In the genomic region with DNA sequence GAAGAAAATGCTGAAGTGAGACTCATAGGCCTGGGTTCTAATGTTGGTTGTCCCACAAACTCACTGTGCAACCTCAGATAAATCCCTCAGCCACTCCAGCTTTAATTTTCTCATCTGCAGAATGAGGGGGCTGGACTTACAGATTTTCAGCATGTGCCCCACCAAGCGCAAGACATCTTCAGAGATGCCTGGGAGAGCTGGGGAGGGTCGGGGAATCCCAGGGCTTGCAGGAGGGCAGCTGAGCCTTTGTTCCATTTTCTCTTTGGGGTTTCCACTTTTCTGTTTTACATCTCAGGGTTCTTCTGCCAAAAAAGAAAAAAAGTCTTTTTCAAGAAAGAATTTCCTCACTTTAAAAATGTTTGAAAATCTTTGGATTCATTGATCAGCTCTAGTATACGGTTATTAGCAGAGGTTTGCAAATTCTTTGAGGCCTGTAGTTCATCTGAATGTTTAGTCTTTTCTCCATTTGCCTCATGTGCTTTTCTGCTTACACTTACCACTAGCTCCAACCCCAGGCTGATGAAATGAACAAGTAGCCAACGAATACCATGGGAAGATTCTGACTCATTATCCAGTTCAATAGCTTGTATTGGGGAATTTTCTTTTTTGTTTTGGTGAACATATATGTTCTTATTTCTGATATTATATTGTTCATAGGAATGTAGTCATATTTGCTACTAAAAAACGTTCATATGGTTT, we compare ENCODE assay signal across 1 cellular context.
TF ChIP-seq lines count a peak whose summit lies in the region.

No MANE protein-coding gene starts in this region.

TF ChIP-seq in HepG2, 621 proteins besides CTCF, POLR2A, EP300 and RAD21:
- no peak for TF ChIP-seq ZFP41 (CRISPR knock-in tag; IDR thresholded peaks at IDR 0.05; ENCODE audit: borderline replicate concordance)
- TF ChIP-seq ZSCAN31 (CRISPR knock-in tag; IDR thresholded peaks at IDR 0.05; ENCODE audit: low read depth), result no peak
- TF ChIP-seq FOXK1 (CRISPR knock-in tag; IDR thresholded peaks at IDR 0.05; ENCODE audit: borderline replicate concordance, low read depth), result no peak
- TF ChIP-seq ATF1 (CRISPR knock-in tag; IDR thresholded peaks at IDR 0.05), result no peak
- no peak for TF ChIP-seq ARNT2 (CRISPR knock-in tag; IDR thresholded peaks at IDR 0.05; ENCODE audit: low read depth)
- TF ChIP-seq RARA (CRISPR knock-in tag; IDR thresholded peaks at IDR 0.05), result no peak
- TF ChIP-seq MTF2 (CRISPR knock-in tag; IDR thresholded peaks at IDR 0.05; ENCODE audit: borderline replicate concordance), result no peak
- TF ChIP-seq DMAP1 (CRISPR knock-in tag; IDR thresholded peaks at IDR 0.05), result no peak
